In the genomic region with DNA sequence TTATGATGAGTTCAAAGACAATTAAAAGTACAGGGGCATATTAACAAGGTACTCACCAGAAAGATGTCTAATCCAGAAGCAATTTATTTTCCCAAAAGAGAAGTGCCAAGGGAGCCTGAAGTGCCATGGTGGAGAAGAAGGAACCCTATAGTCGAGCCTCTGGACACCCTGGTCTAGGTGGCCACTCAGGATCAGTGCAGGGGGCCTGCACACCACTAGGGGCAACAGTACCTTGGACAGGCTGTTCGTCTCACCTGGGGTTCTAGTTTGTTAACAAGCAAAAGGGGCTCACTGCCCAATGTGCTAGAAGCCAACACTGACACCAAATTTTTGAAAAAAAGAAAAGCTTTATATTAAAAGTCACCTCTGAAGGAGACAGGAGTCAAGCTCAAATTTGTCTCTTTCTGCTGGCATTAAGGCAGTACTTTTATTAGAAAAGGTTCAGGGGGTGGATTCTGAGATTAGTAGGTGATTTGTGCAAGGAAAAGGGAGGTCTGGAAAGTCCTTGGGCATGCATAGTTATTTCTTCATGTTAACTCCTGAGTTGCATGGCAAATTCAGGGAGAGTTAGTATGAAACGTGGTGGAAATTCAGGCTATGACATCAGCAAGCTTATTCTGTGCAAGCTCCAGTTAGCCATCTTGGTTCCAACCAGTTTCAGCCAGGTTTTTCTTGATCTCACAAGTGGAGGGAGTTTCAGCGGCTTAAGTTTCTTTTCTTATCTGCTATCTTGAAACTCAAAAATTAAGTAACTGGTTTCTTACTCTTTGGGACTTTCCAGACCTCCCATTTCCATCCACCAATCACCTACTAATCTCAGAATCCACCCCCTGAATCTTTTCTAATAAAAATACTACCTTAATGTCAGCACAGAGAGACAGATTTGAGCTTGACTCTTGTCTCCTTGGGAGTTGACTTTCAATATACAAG, we compare ENCODE assay signal across 11 cellular contexts. TPM values are rescaled to one million over a fixed set of nuclear protein-coding genes. Genes with fewer than 3 reads are reported as not detected.
A peak's percentile ranks its signal among the peaks of the same experiment; 100 is the strongest.
DNase-seq lines count a peak whose midpoint lies in the region; ATAC-seq, FAIRE-seq and TF ChIP-seq lines count a peak whose summit lies in the region.
"Had no signal": no experiment of that assay in that cellular context is flagged by ENCODE, and none has a peak within 500 bp of the region (broad histone marks: within the 10 kb centered on the region; RNA-seq: fewer than 3 reads in every experiment).

No MANE protein-coding gene starts in this region.

- H3K27ac Mint-ChIP-seq in activated CD4-positive, alpha-beta memory T cell treated with anti-CD3 and anti-CD28 coated beads, Interleukin-2, amount 10 ng/mL, durations not matched to agents 7 days and 5 days = peak overlapping the region; percentile 23

- H3K4me3 Mint-ChIP-seq in activated CD4-positive, alpha-beta memory T cell treated with anti-CD3 and anti-CD28 coated beads, Interleukin-2, amount 10 ng/mL, durations not matched to agents 7 days and 5 days = no peak overlapping the region

- ATAC-seq in GM19372 (IDR thresholded peaks at IDR 0.05; ENCODE audit: low read depth, unreplicated experiment) (peak; percentile 60), HG02970 (IDR thresholded peaks at IDR 0.05; ENCODE audit: low FRiP score, unreplicated experiment) (peak; percentile 55)

- no peaks in the 10 kb centered on the region for H3K9me3 Mint-ChIP-seq in activated CD4-positive, alpha-beta memory T cell treated with anti-CD3 and anti-CD28 coated beads, Interleukin-2, amount 10 ng/mL, durations not matched to agents 7 days and 5 days

- POLR2A ChIA-PET in activated CD4-positive, alpha-beta memory T cell treated with anti-CD3 and anti-CD28 coated beads, Interleukin-2, amount 10 ng/mL, durations not matched to agents 7 days and 5 days (lab: Charles Lee) = no interaction called here

- peaks cover 24% of the 10 kb centered on the region for H3K4me1 Mint-ChIP-seq in activated CD4-positive, alpha-beta memory T cell treated with anti-CD3 and anti-CD28 coated beads, Interleukin-2, amount 10 ng/mL, durations not matched to agents 7 days and 5 days

- H3K27me3 Mint-ChIP-seq in activated CD4-positive, alpha-beta memory T cell treated with anti-CD3 and anti-CD28 coated beads, Interleukin-2, amount 10 ng/mL, durations not matched to agents 7 days and 5 days = no peaks in the 10 kb centered on the region

- CTCF ChIA-PET in activated CD4-positive, alpha-beta memory T cell treated with anti-CD3 and anti-CD28 coated beads, Interleukin-2, amount 10 ng/mL, durations not matched to agents 7 days and 5 days (lab: Charles Lee) = no interaction called here

- DNase-seq in GM12892 (ENCODE audit: insufficient read length) (no peak), cerebellar nuclear complex (lab: John Stamatoyannopoulos, UW) (no peak), GM03348 (ENCODE audit: low spot score) (no peak), NCI-H2196 (lab: John Stamatoyannopoulos, UW; ENCODE audit: unreplicated experiment) (no peak)
- no peak for DNase-seq in activated CD4-positive, alpha-beta memory T cell treated with anti-CD3 and anti-CD28 coated beads, Interleukin-2, amount 10 ng/mL, durations not matched to agents 7 days and 5 days
- no peak for DNase-seq in effector CD4-positive, alpha-beta T cell
- DNase-seq: GF-D8, NCI-H446 treated with DMSO at 0.1 percent for 48 hours, small intestine had no signal

- TF ChIP-seq POLR2A in GM12892 (IDR thresholded peaks at IDR 0.05; ENCODE audit: low read depth, low read length) = peak; percentile 75; the same call in 1 of the 2 replicates

- FAIRE-seq in GM12892 (lab: Jason Lieb, UNC) = peak; percentile 92
- FAIRE-seq: small intestine had no signal

- H3K36me3 Mint-ChIP-seq in activated CD4-positive, alpha-beta memory T cell treated with anti-CD3 and anti-CD28 coated beads, Interleukin-2, amount 10 ng/mL, durations not matched to agents 7 days and 5 days (ENCODE audit: low read depth) = no peaks in the 10 kb centered on the region

RNA-seq across cellular contexts. Expression of a gene that starts 0.9 kb away (rescaled TPM):
- not detected for polyA plus RNA-seq in GM12892 (2012; ENCODE audit: missing spikeins)
- total RNA-seq in activated CD4-positive, alpha-beta memory T cell treated with anti-CD3 and anti-CD28 coated beads, Interleukin-2, amount 10 ng/mL, durations not matched to agents 7 days and 5 days = not detected
- polyA plus RNA-seq: small intestine had no signal
